In genomic region chr7:30717181-30717580, GRCh38 we compare ENCODE assay signal across 15 cellular contexts. TPM values are rescaled to one million over a fixed set of nuclear protein-coding genes. Genes with fewer than 3 reads are reported as not detected.
DNase-seq lines count a peak whose midpoint lies in the region; ATAC-seq and TF ChIP-seq lines count a peak whose summit lies in the region.
"Had no signal": no experiment of that assay in that cellular context is flagged by ENCODE, and none has a peak within 500 bp of the region (broad histone marks: within the 10 kb centered on the region; RNA-seq: fewer than 3 reads in every experiment).

No MANE protein-coding gene starts in this region.

- no peak for TF ChIP-seq CTCF in right lobe of liver (IDR thresholded peaks at IDR 0.05)

- DNase-seq in DMS53 (lab: John Stamatoyannopoulos, UW): peak; percentile 71
- peak; percentile 4 for DNase-seq in HS-5 (ENCODE audit: low read depth)
- DNase-seq in SW480 (ENCODE audit: low spot score): peak; percentile 37
- DNase-seq in kidney tubule cell (ENCODE audit: low spot score): peak; percentile 32
- no peak for DNase-seq in putamen (ENCODE audit: low spot score)
- no peak for DNase-seq in right lobe of liver
- DNase-seq in T-helper 1 cell: no peak
- no peak for DNase-seq in amygdala (lab: John Stamatoyannopoulos, UW)
- DNase-seq: activated CD8-positive, alpha-beta memory T cell treated with anti-CD3 and anti-CD28 coated beads for 24 hours; activated naive CD4-positive, alpha-beta T cell; Karpas-422; T-helper 9 cell had no signal

- WGBS in right lobe of liver (ENCODE audit: insufficient coverage, low coverage, low lambda C conversion rate, missing lambda C conversion rate): 70% methylated on average over 2 of the region's 2 CpGs

- no peaks in the 10 kb centered on the region for H3K4me1 ChIP-seq in right lobe of liver
- H3K4me1 ChIP-seq: BLaER1 had no signal

- no peak overlapping the region for H3K4me3 ChIP-seq in right lobe of liver
- H3K4me3 ChIP-seq: BLaER1 had no signal

- TF ChIP-seq POLR2A in right lobe of liver (IDR thresholded peaks at IDR 0.05): no peak

- no peaks in the 10 kb centered on the region for H3K9me3 ChIP-seq in right lobe of liver

- no peak overlapping the region for H3K27ac ChIP-seq in right lobe of liver
- H3K27ac ChIP-seq: BLaER1 had no signal

- H3K36me3 ChIP-seq in right lobe of liver: no peaks in the 10 kb centered on the region
- H3K36me3 ChIP-seq: BLaER1 had no signal

- intact Hi-C loops in right lobe of liver (cut with DNase I): no loop called here

- no peaks in the 10 kb centered on the region for H3K27me3 ChIP-seq in right lobe of liver
- H3K27me3 ChIP-seq: BLaER1 had no signal

- no peak for ATAC-seq in right lobe of liver
- ATAC-seq: stimulated activated memory B cell treated with anti-CD40 and anti-IgM and Interleukin-4, amounts not matched to agents 10 μg/mL and 1 μg/mL and 100 μg/mL, for 72 hours had no signal

RNA-seq across cellular contexts. Expression of gene INMT, which starts 34.8 kb away (rescaled TPM):
- total RNA-seq in right lobe of liver: 10 to 100 TPM; 14.7 to 58.9 (median 35.5) TPM

RNA-seq across cellular contexts. Expression of gene CRHR2, which starts 34.9 kb away (rescaled TPM):
- not detected for total RNA-seq in right lobe of liver
- total RNA-seq: progenitor cell of endocrine pancreas had no signal

RNA-seq across cellular contexts. Expression of gene MINDY4, which starts 54.0 kb away (rescaled TPM):
- total RNA-seq in right lobe of liver: 1 to 10 TPM; 1.2 to 3.2 (median 2.3) TPM

Comparison
In these comparisons a context has a peak if more than half of its experiments do, and no peak if none do; other contexts are left out.
1. DNase-seq: peak in DMS53 (single experiment), HS-5 (single experiment), SW480 (single experiment) and kidney tubule cell (single experiment); none in putamen (single experiment), right lobe of liver (0 of 3), T-helper 1 cell (0 of 5) and amygdala (0 of 56).